ENCODE assay signal across 2 cellular contexts in genomic region chr15:80462111-80462510, GRCh38.
TF ChIP-seq lines count a peak whose summit lies in the region.

No MANE protein-coding gene starts in this region.

TF ChIP-seq in IMR-90, 13 proteins besides CTCF, POLR2A, EP300 and RAD21 (continued from another document):
- TF ChIP-seq RCOR1 (IDR thresholded peaks at IDR 0.05; ENCODE audit: insufficient replicate concordance, low read length), result no peak
- no peak for TF ChIP-seq USF2 (IDR thresholded peaks at IDR 0.05; ENCODE audit: low read depth, low read length)
- no peak for TF ChIP-seq CHD1 (IDR thresholded peaks at IDR 0.05; ENCODE audit: low read depth, low read length)
- TF ChIP-seq, protein P1, sequence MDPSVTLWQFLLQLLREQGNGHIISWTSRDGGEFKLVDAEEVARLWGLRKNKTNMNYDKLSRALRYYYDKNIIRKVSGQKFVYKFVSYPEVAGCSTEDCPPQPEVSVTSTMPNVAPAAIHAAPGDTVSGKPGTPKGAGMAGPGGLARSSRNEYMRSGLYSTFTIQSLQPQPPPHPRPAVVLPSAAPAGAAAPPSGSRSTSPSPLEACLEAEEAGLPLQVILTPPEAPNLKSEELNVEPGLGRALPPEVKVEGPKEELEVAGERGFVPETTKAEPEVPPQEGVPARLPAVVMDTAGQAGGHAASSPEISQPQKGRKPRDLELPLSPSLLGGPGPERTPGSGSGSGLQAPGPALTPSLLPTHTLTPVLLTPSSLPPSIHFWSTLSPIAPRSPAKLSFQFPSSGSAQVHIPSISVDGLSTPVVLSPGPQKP (IDR thresholded peaks at IDR 0.05; ENCODE audit: borderline replicate concordance, low read depth, low read length), result no peak
- TF ChIP-seq MAFK (IDR thresholded peaks at IDR 0.05; ENCODE audit: low read depth, low read length), result no peak
- no peak for TF ChIP-seq MXI1 (IDR thresholded peaks at IDR 0.05; ENCODE audit: borderline replicate concordance, low read depth, low read length)
- no peak for TF ChIP-seq BHLHE40 (IDR thresholded peaks at IDR 0.05; ENCODE audit: low read depth, low read length)
- TF ChIP-seq MAZ (IDR thresholded peaks at IDR 0.05; ENCODE audit: borderline replicate concordance, low read depth, low read length), result no peak
- no peak for TF ChIP-seq SMC3 (IDR thresholded peaks at IDR 0.05; ENCODE audit: low read depth, low read length)
- TF ChIP-seq RFX5 (IDR thresholded peaks at IDR 0.05; ENCODE audit: low read depth, low read length), result no peak
- no peak for TF ChIP-seq CEBPB (IDR thresholded peaks at IDR 0.05; ENCODE audit: low read depth, low read length)
- no peak for TF ChIP-seq FOS (IDR thresholded peaks at IDR 0.05; ENCODE audit: low read depth, low read length)
TF ChIP-seq in IMR-90: peak in this region for 0.

TF ChIP-seq in WTC11, 78 proteins besides CTCF, POLR2A, EP300 and RAD21:
- TF ChIP-seq, protein P2, sequence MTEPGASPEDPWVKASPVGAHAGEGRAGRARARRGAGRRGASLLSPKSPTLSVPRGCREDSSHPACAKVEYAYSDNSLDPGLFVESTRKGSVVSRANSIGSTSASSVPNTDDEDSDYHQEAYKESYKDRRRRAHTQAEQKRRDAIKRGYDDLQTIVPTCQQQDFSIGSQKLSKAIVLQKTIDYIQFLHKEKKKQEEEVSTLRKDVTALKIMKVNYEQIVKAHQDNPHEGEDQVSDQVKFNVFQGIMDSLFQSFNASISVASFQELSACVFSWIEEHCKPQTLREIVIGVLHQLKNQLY (CRISPR knock-in tag; IDR thresholded peaks at IDR 0.05), result no peak
- no peak for TF ChIP-seq RELA (CRISPR knock-in tag; IDR thresholded peaks at IDR 0.05; ENCODE audit: borderline replicate concordance)
- no peak for TF ChIP-seq SMAD4 (CRISPR knock-in tag; IDR thresholded peaks at IDR 0.05)
- TF ChIP-seq, protein P3, sequence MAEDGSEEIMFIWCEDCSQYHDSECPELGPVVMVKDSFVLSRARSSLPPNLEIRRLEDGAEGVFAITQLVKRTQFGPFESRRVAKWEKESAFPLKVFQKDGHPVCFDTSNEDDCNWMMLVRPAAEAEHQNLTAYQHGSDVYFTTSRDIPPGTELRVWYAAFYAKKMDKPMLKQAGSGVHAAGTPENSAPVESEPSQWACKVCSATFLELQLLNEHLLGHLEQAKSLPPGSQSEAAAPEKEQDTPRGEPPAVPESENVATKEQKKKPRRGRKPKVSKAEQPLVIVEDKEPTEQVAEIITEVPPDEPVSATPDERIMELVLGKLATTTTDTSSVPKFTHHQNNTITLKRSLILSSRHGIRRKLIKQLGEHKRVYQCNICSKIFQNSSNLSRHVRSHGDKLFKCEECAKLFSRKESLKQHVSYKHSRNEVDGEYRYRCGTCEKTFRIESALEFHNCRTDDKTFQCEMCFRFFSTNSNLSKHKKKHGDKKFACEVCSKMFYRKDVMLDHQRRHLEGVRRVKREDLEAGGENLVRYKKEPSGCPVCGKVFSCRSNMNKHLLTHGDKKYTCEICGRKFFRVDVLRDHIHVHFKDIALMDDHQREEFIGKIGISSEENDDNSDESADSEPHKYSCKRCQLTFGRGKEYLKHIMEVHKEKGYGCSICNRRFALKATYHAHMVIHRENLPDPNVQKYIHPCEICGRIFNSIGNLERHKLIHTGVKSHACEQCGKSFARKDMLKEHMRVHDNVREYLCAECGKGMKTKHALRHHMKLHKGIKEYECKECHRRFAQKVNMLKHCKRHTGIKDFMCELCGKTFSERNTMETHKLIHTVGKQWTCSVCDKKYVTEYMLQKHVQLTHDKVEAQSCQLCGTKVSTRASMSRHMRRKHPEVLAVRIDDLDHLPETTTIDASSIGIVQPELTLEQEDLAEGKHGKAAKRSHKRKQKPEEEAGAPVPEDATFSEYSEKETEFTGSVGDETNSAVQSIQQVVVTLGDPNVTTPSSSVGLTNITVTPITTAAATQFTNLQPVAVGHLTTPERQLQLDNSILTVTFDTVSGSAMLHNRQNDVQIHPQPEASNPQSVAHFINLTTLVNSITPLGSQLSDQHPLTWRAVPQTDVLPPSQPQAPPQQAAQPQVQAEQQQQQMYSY (CRISPR knock-in tag; IDR thresholded peaks at IDR 0.05), result no peak
- TF ChIP-seq JUN (CRISPR knock-in tag; IDR thresholded peaks at IDR 0.05), result no peak
- TF ChIP-seq ZNF317 (CRISPR knock-in tag; IDR thresholded peaks at IDR 0.05; ENCODE audit: borderline replicate concordance, low read depth), result no peak
- TF ChIP-seq E2F1 (CRISPR knock-in tag; IDR thresholded peaks at IDR 0.05), result no peak
- TF ChIP-seq ZNF121 (CRISPR knock-in tag; IDR thresholded peaks at IDR 0.05), result no peak
- TF ChIP-seq EMX1 (CRISPR knock-in tag; IDR thresholded peaks at IDR 0.05), result no peak
- no peak for TF ChIP-seq ZNF423 (CRISPR knock-in tag; IDR thresholded peaks at IDR 0.05)
- no peak for TF ChIP-seq IRF2 (CRISPR knock-in tag; IDR thresholded peaks at IDR 0.05; ENCODE audit: borderline replicate concordance, low read depth)
- TF ChIP-seq ATF1 (CRISPR knock-in tag; IDR thresholded peaks at IDR 0.05), result no peak
- no peak for TF ChIP-seq ATF2 (CRISPR knock-in tag; IDR thresholded peaks at IDR 0.05; ENCODE audit: borderline replicate concordance, low read depth)
- no peak for TF ChIP-seq SP1 (CRISPR knock-in tag; conservative IDR thresholded peaks at IDR 0.05)
- TF ChIP-seq ETV6 (CRISPR knock-in tag; IDR thresholded peaks at IDR 0.05), result no peak
- TF ChIP-seq GABPB1 (CRISPR knock-in tag; IDR thresholded peaks at IDR 0.05), result no peak
- no peak for TF ChIP-seq GRHL2 (CRISPR knock-in tag; IDR thresholded peaks at IDR 0.05; ENCODE audit: insufficient replicate concordance, severe bottlenecking)
- no peak for TF ChIP-seq TEAD1 (CRISPR knock-in tag; IDR thresholded peaks at IDR 0.05)
- TF ChIP-seq ZNF138 (CRISPR knock-in tag; conservative IDR thresholded peaks at IDR 0.05), result no peak
- no peak for TF ChIP-seq ESRRA (CRISPR knock-in tag; IDR thresholded peaks at IDR 0.05; ENCODE audit: borderline replicate concordance)
